In the genomic region with DNA sequence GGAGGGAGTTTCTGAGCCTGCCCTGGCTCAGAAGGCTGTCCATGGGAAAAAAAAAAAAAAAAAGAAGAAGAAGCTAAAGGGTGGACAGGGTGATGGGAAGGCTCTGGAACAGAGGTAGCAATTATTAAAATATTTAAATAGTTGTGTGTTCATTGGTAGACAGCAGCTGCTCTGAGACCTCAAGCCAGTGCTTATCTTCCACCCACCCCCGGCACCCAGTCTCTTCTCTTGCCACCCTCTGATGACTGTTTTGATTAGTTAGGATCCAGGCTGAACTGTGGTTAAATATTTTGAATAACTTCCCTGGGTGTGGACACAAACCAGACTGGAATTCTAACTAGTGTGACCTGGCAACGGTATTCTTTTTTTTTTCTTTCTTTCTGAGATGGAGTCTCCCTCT, we compare ENCODE assay signal across 14 cellular contexts. TPM values are rescaled to one million over a fixed set of nuclear protein-coding genes. Genes with fewer than 3 reads are reported as not detected.
DNase-seq lines count a peak whose midpoint lies in the region; ATAC-seq and TF ChIP-seq lines count a peak whose summit lies in the region.
"Had no signal": no experiment of that assay in that cellular context is flagged by ENCODE, and none has a peak within 500 bp of the region (broad histone marks: within the 10 kb centered on the region; RNA-seq: fewer than 3 reads in every experiment).

No MANE protein-coding gene starts in this region.

- no peak overlapping the region for H3K27ac ChIP-seq in aorta (ENCODE audit: low read depth in 1 of 2, low read length in 2 of 2)
- H3K27ac ChIP-seq: 22Rv1, heart right ventricle, ovary had no signal

- no peaks in the 10 kb centered on the region for H3K36me3 ChIP-seq in aorta (ENCODE audit: control insufficient read depth in 1 of 2, insufficient read depth in 2 of 2, low read length in 1 of 2)
- H3K36me3 ChIP-seq: HAP-1, heart right ventricle, ovary had no signal

- peak; percentile 39 for ATAC-seq in left colon
- peak; percentile 22 for ATAC-seq in aorta (ENCODE audit: low FRiP score)
- ATAC-seq in GM21447 (IDR thresholded peaks at IDR 0.05; ENCODE audit: unreplicated experiment) = no peak
- ATAC-seq: activated naive CD8-positive, alpha-beta T cell treated with anti-CD3 and anti-CD28 coated beads, Interleukin-2, amount 50 U/mL, for 24 hours had no signal

- no peaks in the 10 kb centered on the region for H3K27me3 ChIP-seq in aorta (ENCODE audit: control insufficient read depth in 1 of 2, insufficient read depth in 2 of 2, low read length in 1 of 2)
- H3K27me3 ChIP-seq: heart right ventricle, ovary had no signal

- peak overlapping the region in 1 of 6 donors; percentile 40 for H3K27ac Mint-ChIP-seq in immature natural killer cell
- H3K27ac Mint-ChIP-seq: activated naive CD8-positive, alpha-beta T cell treated with anti-CD3 and anti-CD28 coated beads, Interleukin-2, amount 50 U/mL, for 24 hours had no signal

- H3K4me3 Mint-ChIP-seq in immature natural killer cell = no peak overlapping the region
- H3K4me3 Mint-ChIP-seq: activated naive CD8-positive, alpha-beta T cell treated with anti-CD3 and anti-CD28 coated beads, Interleukin-2, amount 50 U/mL, for 24 hours had no signal

- in situ Hi-C loops in astrocyte of the spinal cord (cut with HindIII; ENCODE audit: low sequenced_read_pairs) = no loop called here

- no peaks in the 10 kb centered on the region for H3K4me1 ChIP-seq in aorta (ENCODE audit: control insufficient read depth in 1 of 2, insufficient read depth in 2 of 2, low read length in 2 of 2)

- H3K9me3 Mint-ChIP-seq in immature natural killer cell = no peaks in the 10 kb centered on the region
- H3K9me3 Mint-ChIP-seq: activated naive CD8-positive, alpha-beta T cell treated with anti-CD3 and anti-CD28 coated beads, Interleukin-2, amount 50 U/mL, for 24 hours had no signal

- no peaks in the 10 kb centered on the region for H3K4me1 Mint-ChIP-seq in immature natural killer cell

- H3K27me3 Mint-ChIP-seq in immature natural killer cell (ENCODE audit: low read depth in 3 of 3) = peaks cover 0 to 3% (median 0%) of the 10 kb centered on the region in 3 donors
- H3K27me3 Mint-ChIP-seq: activated naive CD8-positive, alpha-beta T cell treated with anti-CD3 and anti-CD28 coated beads, Interleukin-2, amount 50 U/mL, for 24 hours had no signal

- no peaks in the 10 kb centered on the region for H3K9me3 ChIP-seq in aorta (ENCODE audit: control insufficient read depth, low read length)
- H3K9me3 ChIP-seq: HAP-1, ovary had no signal

- no peak for TF ChIP-seq CTCF in astrocyte of the spinal cord (IDR thresholded peaks at IDR 0.05; ENCODE audit: low read depth, low read length)

- H3K4me3 ChIP-seq in astrocyte of the spinal cord (ENCODE audit: low read depth, low read length) = no peak overlapping the region
- no peak overlapping the region for H3K4me3 ChIP-seq in aorta (ENCODE audit: low read length in 2 of 2)
- H3K4me3 ChIP-seq: HAP-1, heart right ventricle, ovary had no signal

- 20 to 27% methylated on average over 2 of the region's 2 CpGs for WGBS in aorta, 2 donors

- no peaks in the 10 kb centered on the region for H3K36me3 Mint-ChIP-seq in immature natural killer cell

- intact Hi-C loops in left colon (cut with DNase I, micrococcal nuclease) = no loop called here
- intact Hi-C loops in aorta (cut with DNase I) = no loop called here

- peak; percentile 13 for DNase-seq in NCI-H2196 treated with DMSO at 0.1 percent for 48 hours (lab: John Stamatoyannopoulos, UW; ENCODE audit: unreplicated experiment)
- no peak for DNase-seq in NCI-H2196 (lab: John Stamatoyannopoulos, UW; ENCODE audit: unreplicated experiment)
- peak; percentile 80 for DNase-seq in astrocyte of the spinal cord (ENCODE audit: low read depth, low spot score)
- DNase-seq in left colon = no peak
- DNase-seq in aorta = no peak
- no peak for DNase-seq in immature natural killer cell
- no peak for DNase-seq in NCI-H1694 (lab: John Stamatoyannopoulos, UW)
- DNase-seq: activated CD4-positive, alpha-beta T cell treated with anti-CD3 and anti-CD28 coated beads for 1 hour; activated naive CD8-positive, alpha-beta T cell treated with anti-CD3 and anti-CD28 coated beads, Interleukin-2, amount 50 U/mL, for 24 hours; heart right ventricle; ovary had no signal

RNA-seq across cellular contexts. Expression of a gene that starts 16.9 kb away (rescaled TPM):
- total RNA-seq in left colon (100 to 1,000 TPM; 178 to 242 TPM), aorta (100 to 1,000 TPM; 190 to 197 TPM)
- polyA plus RNA-seq in aorta (100 to 1,000 TPM; 160 to 193 TPM), immature natural killer cell (100 to 1,000 TPM; 344 to 391 (median 379) TPM)

RNA-seq across cellular contexts. Expression of a gene that starts 30.0 kb away (rescaled TPM):
- total RNA-seq in left colon (10 to 100 TPM; 66.0 to 76.6 TPM), aorta (10 to 100 TPM; 25.2 to 38.0 TPM)
- polyA plus RNA-seq in aorta (10 to 100 TPM; 14.9 to 16.2 TPM), immature natural killer cell (100 to 1,000 TPM in 1 of 3 donors, 10 to 100 TPM in 2; 74.2 to 179 (median 81.2) TPM)

Comparison
In these comparisons a context has a peak if more than half of its experiments do, and no peak if none do; other contexts are left out.
1. DNase-seq: peak in NCI-H2196 treated with DMSO at 0.1 percent for 48 hours (single experiment) and astrocyte of the spinal cord (single experiment); none in NCI-H2196 (single experiment), left colon (0 of 2), aorta (0 of 2), immature natural killer cell (0 of 3) and NCI-H1694 (single experiment).